15 cellular contexts compared by ENCODE assay signal in the genomic region with DNA sequence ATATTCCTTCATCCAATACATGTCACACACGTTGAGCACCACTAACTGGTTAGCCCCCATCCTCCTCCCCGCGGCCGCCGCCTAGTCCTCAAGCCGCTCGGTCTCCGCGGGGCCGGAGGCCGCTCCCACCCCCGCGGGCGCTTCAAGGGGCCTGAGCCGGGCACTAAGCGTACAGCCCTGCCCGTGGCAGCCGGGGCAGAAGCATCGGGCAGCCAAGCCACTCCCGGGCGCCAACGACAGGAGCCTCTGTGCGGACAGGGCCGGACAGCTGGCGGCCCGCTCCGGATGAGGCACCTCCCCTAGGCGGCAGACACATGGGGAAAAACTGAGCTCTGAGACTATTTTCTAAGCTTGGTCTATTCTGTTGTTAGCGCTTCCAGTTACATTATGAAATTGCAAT. TPM values are rescaled to one million over a fixed set of nuclear protein-coding genes. Genes with fewer than 3 reads are reported as not detected.
DNase-seq lines count a peak whose midpoint lies in the region; ATAC-seq and TF ChIP-seq lines count a peak whose summit lies in the region.
"Had no signal": no experiment of that assay in that cellular context is flagged by ENCODE, and none has a peak within 500 bp of the region (broad histone marks: within the 10 kb centered on the region; RNA-seq: fewer than 3 reads in every experiment).

No MANE protein-coding gene starts in this region.

- peaks cover 4% of the 10 kb centered on the region; the same call in 1 of the 2 replicates for H3K9me3 ChIP-seq in AG04450 (ENCODE audit: control insufficient read depth, insufficient read depth, low read length)
- H3K9me3 ChIP-seq in mesenchymal stem cell (ENCODE audit: control insufficient read depth, low read length): peaks cover 3% of the 10 kb centered on the region
- H3K9me3 ChIP-seq: esophagus squamous epithelium had no signal

- no peak overlapping the region for H2BK120ac ChIP-seq in mesenchymal stem cell (ENCODE audit: low read depth, low read length)

- H3K27me3 Mint-ChIP-seq in activated CD4-positive, alpha-beta memory T cell treated with anti-CD3 and anti-CD28 coated beads, Interleukin-2, amount 10 ng/mL, durations not matched to agents 7 days and 5 days: peaks cover 34% of the 10 kb centered on the region

- peaks cover 25% of the 10 kb centered on the region for H3K4me1 Mint-ChIP-seq in activated CD4-positive, alpha-beta memory T cell treated with anti-CD3 and anti-CD28 coated beads, Interleukin-2, amount 10 ng/mL, durations not matched to agents 7 days and 5 days

- CTCF ChIA-PET in AG04450 (lab: Charles Lee): interaction anchor here (1.6 kb wide), 1 partner anchor 15 kb away, joined by 5 read pairs; no protein-coding TSS in a partner anchor
- CTCF ChIA-PET in activated CD4-positive, alpha-beta memory T cell treated with anti-CD3 and anti-CD28 coated beads, Interleukin-2, amount 10 ng/mL, durations not matched to agents 7 days and 5 days (lab: Charles Lee): interaction anchor here (0.7 to 1.2 kb wide), 2 partner anchors 85 to 1007 kb away, joined by 3 read pairs; no protein-coding TSS in a partner anchor

- DNase-seq in AG04450 (ENCODE audit: low read depth, low spot score) (no peak), NCI-H2227 (lab: John Stamatoyannopoulos, UW; ENCODE audit: unreplicated experiment) (peak; percentile 83), epithelial cell of proximal tubule (ENCODE audit: low read depth) (no peak), mesenchymal stem cell (no peak), NCI-H69 (lab: John Stamatoyannopoulos, UW) (no peak), NCI-H526 treated with DMSO at 0.1 percent for 48 hours (lab: John Stamatoyannopoulos, UW) (no peak)
- DNase-seq in activated CD4-positive, alpha-beta memory T cell treated with anti-CD3 and anti-CD28 coated beads, Interleukin-2, amount 10 ng/mL, durations not matched to agents 7 days and 5 days: no peak
- DNase-seq: activated CD8-positive, alpha-beta memory T cell treated with anti-CD3 and anti-CD28 coated beads, Interleukin-2, amount 10 ng/mL, durations not matched to agents 7 days and 5 days; activated naive CD4-positive, alpha-beta T cell treated with anti-CD3 and anti-CD28 coated beads, Interleukin-2, amount 50 U/mL, for 16 hours; esophagus squamous epithelium; mesendoderm; NCI-H2029 had no signal

- no peak for ATAC-seq in GM18873 (IDR thresholded peaks at IDR 0.05; ENCODE audit: low FRiP score, unreplicated experiment)
- ATAC-seq: activated CD8-positive, alpha-beta memory T cell treated with anti-CD3 and anti-CD28 coated beads, Interleukin-2, amount 10 ng/mL, durations not matched to agents 7 days and 5 days had no signal

- H3K4me3 ChIP-seq in AG04450 (ENCODE audit: low read depth, low read length): peak overlapping the region; percentile 36; the same call in 1 of the 2 replicates
- H3K4me3 ChIP-seq in epithelial cell of proximal tubule (ENCODE audit: low read depth, low read length): peak overlapping the region; percentile 12
- H3K4me3 ChIP-seq in mesenchymal stem cell (ENCODE audit: insufficient read depth in 1 of 2, low read depth in 1 of 2, low read length in 2 of 2): peak overlapping the region; percentile 28 to 63

- peak overlapping the region; percentile 4 for H3K4me2 ChIP-seq in mesenchymal stem cell (ENCODE audit: low read length, poor library complexity, severe bottlenecking)

- H3K79me1 ChIP-seq in mesenchymal stem cell (replicated peaks; ENCODE audit: low read length, poor library complexity, severe bottlenecking): peaks cover 9% of the 10 kb centered on the region

- peak overlapping the region; percentile 69 for H2AFZ ChIP-seq in mesenchymal stem cell (ENCODE audit: low read depth, low read length)

- H2BK12ac ChIP-seq in mesenchymal stem cell (ENCODE audit: low read length in 2 of 2): no peak overlapping the region

- POLR2A ChIA-PET in AG04450 (lab: Yijun Ruan, JAX): interaction anchor here (0.9 kb wide), 1 partner anchor 15 kb away, joined by 10 read pairs; no protein-coding TSS in a partner anchor
- POLR2A ChIA-PET in activated CD4-positive, alpha-beta memory T cell treated with anti-CD3 and anti-CD28 coated beads, Interleukin-2, amount 10 ng/mL, durations not matched to agents 7 days and 5 days (lab: Charles Lee): no interaction called here

- peaks cover 9% of the 10 kb centered on the region for H3K4me1 ChIP-seq in mesenchymal stem cell (ENCODE audit: control insufficient read depth, insufficient read depth, low read depth, low read length)

- H3K36me3 Mint-ChIP-seq in activated CD4-positive, alpha-beta memory T cell treated with anti-CD3 and anti-CD28 coated beads, Interleukin-2, amount 10 ng/mL, durations not matched to agents 7 days and 5 days (ENCODE audit: low read depth): peaks cover 22% of the 10 kb centered on the region

- peaks cover 12% of the 10 kb centered on the region for H3K27me3 ChIP-seq in AG04450 (ENCODE audit: control insufficient read depth, insufficient read depth, low read length)
- H3K27me3 ChIP-seq in mesenchymal stem cell (ENCODE audit: control insufficient read depth in 1 of 2, insufficient read depth in 1 of 2, low read length in 2 of 2): peaks cover 0 to 7% of the 10 kb centered on the region in 2 experiments

- H2AK5ac ChIP-seq in mesenchymal stem cell (ENCODE audit: low read length, severe bottlenecking): no peak overlapping the region

- no peak overlapping the region for H3K14ac ChIP-seq in mesenchymal stem cell (ENCODE audit: low read length in 2 of 2)

- H3K9me3 Mint-ChIP-seq in activated CD4-positive, alpha-beta memory T cell treated with anti-CD3 and anti-CD28 coated beads, Interleukin-2, amount 10 ng/mL, durations not matched to agents 7 days and 5 days: peaks cover 19% of the 10 kb centered on the region

- H3K27ac ChIP-seq in AG04450 (ENCODE audit: low read depth, low read length) (no peak overlapping the region), mesenchymal stem cell (ENCODE audit: low read length, poor library complexity, severe bottlenecking) (no peak overlapping the region)
- H3K27ac ChIP-seq: esophagus squamous epithelium, neutrophil had no signal

- no peak overlapping the region for H3K23ac ChIP-seq in mesenchymal stem cell (ENCODE audit: low read length in 2 of 2)

- H3K18ac ChIP-seq in mesenchymal stem cell (ENCODE audit: low read depth in 1 of 2, low read length in 2 of 2): no peak overlapping the region

- H3K9ac ChIP-seq in mesenchymal stem cell (ENCODE audit: low read length): peak overlapping the region; percentile 62

- TF ChIP-seq CTCF in AG04450 (IDR thresholded peaks at IDR 0.05; ENCODE audit: low read depth, low read length) (no peak), epithelial cell of proximal tubule (conservative IDR thresholded peaks at IDR 0.05; ENCODE audit: low read depth, low read length) (no peak)

- no peak overlapping the region for H3K27ac Mint-ChIP-seq in activated CD4-positive, alpha-beta memory T cell treated with anti-CD3 and anti-CD28 coated beads, Interleukin-2, amount 10 ng/mL, durations not matched to agents 7 days and 5 days
- H3K27ac Mint-ChIP-seq: activated CD8-positive, alpha-beta memory T cell treated with anti-CD3 and anti-CD28 coated beads, Interleukin-2, amount 10 ng/mL, durations not matched to agents 7 days and 5 days had no signal

- no peaks in the 10 kb centered on the region for H3K36me3 ChIP-seq in mesenchymal stem cell (ENCODE audit: control insufficient read depth in 1 of 2, insufficient read depth in 2 of 2, low read depth in 1 of 2, low read length in 2 of 2)
- H3K36me3 ChIP-seq: esophagus squamous epithelium, neutrophil had no signal

- 63% methylated on average over 28 of the region's 29 CpGs for WGBS in mesenchymal stem cell

- H3K4me3 Mint-ChIP-seq in activated CD4-positive, alpha-beta memory T cell treated with anti-CD3 and anti-CD28 coated beads, Interleukin-2, amount 10 ng/mL, durations not matched to agents 7 days and 5 days: no peak overlapping the region
- H3K4me3 Mint-ChIP-seq: activated CD8-positive, alpha-beta memory T cell treated with anti-CD3 and anti-CD28 coated beads, Interleukin-2, amount 10 ng/mL, durations not matched to agents 7 days and 5 days; central memory CD8-positive, alpha-beta T cell had no signal

- H3K4ac ChIP-seq in mesenchymal stem cell (ENCODE audit: low read depth in 1 of 2, low read length in 2 of 2): no peak overlapping the region

- H2BK15ac ChIP-seq in mesenchymal stem cell (ENCODE audit: low read depth, poor library complexity, severe bottlenecking): no peak overlapping the region

- H4K8ac ChIP-seq in mesenchymal stem cell (ENCODE audit: low read length): peak overlapping the region; percentile 27

- H4K91ac ChIP-seq in mesenchymal stem cell (ENCODE audit: low read length): no peak overlapping the region

- H2BK5ac ChIP-seq in mesenchymal stem cell (ENCODE audit: low read depth, low read length, poor library complexity, severe bottlenecking): no peak overlapping the region

RNA-seq across cellular contexts. Expression of gene ZNF543, which starts 2.8 kb away (rescaled TPM):
- 2.6 and 2.7 TPM in 2 replicates for polyA plus RNA-seq in AG04450 (2011; rRNA removed)
- polyA minus RNA-seq in AG04450 (2011; rRNA and poly(A)+ RNA removed): 8.4 and 8.5 TPM in 2 replicates
- 4.2 and 5.7 TPM in 2 replicates for total RNA-seq in epithelial cell of proximal tubule
- polyA plus RNA-seq in mesenchymal stem cell (2013, experiment 1 of 2): 1.9 TPM
- 2.2 TPM for polyA plus RNA-seq in mesenchymal stem cell (2013, experiment 2 of 2)
- 1 to 10 TPM; 7.7 to 8.2 TPM for total RNA-seq in activated CD4-positive, alpha-beta memory T cell treated with anti-CD3 and anti-CD28 coated beads, Interleukin-2, amount 10 ng/mL, durations not matched to agents 7 days and 5 days

RNA-seq across cellular contexts. Expression of gene ZNF304, which starts 33.6 kb away (rescaled TPM):
- 7.1 and 7.8 TPM in 2 replicates for polyA plus RNA-seq in AG04450 (2011; rRNA removed)
- 12.7 and 16.1 TPM in 2 replicates for polyA minus RNA-seq in AG04450 (2011; rRNA and poly(A)+ RNA removed)
- 2.7 and 5.8 TPM in 2 replicates for total RNA-seq in epithelial cell of proximal tubule
- 3.3 TPM for polyA plus RNA-seq in mesenchymal stem cell (2013, experiment 1 of 2)
- polyA plus RNA-seq in mesenchymal stem cell (2013, experiment 2 of 2): 3.3 TPM
- total RNA-seq in activated CD4-positive, alpha-beta memory T cell treated with anti-CD3 and anti-CD28 coated beads, Interleukin-2, amount 10 ng/mL, durations not matched to agents 7 days and 5 days: 1 to 10 TPM; 7.9 to 9.1 TPM

RNA-seq across cellular contexts. Expression of gene ZNF460, which starts 37.2 kb away (rescaled TPM):
- polyA plus RNA-seq in AG04450 (2011; rRNA removed): 11.2 and 13.0 TPM in 2 replicates
- 193 and 196 TPM in 2 replicates for polyA minus RNA-seq in AG04450 (2011; rRNA and poly(A)+ RNA removed)
- total RNA-seq in epithelial cell of proximal tubule: 17.0 and 30.3 TPM in 2 replicates
- 2.1 TPM for polyA plus RNA-seq in mesenchymal stem cell (2013, experiment 1 of 2)
- polyA plus RNA-seq in mesenchymal stem cell (2013, experiment 2 of 2): 1.8 TPM
- total RNA-seq in activated CD4-positive, alpha-beta memory T cell treated with anti-CD3 and anti-CD28 coated beads, Interleukin-2, amount 10 ng/mL, durations not matched to agents 7 days and 5 days: 10 to 100 TPM; 40.0 to 42.0 TPM

RNA-seq across cellular contexts. Expression of gene TRAPPC2B, which starts 45.8 kb away (rescaled TPM):
- 16.5 and 19.6 TPM in 2 replicates for polyA plus RNA-seq in AG04450 (2011; rRNA removed)
- 8.3 and 10.5 TPM in 2 replicates for polyA minus RNA-seq in AG04450 (2011; rRNA and poly(A)+ RNA removed)
- total RNA-seq in epithelial cell of proximal tubule: 14.8 and 36.2 TPM in 2 replicates
- polyA plus RNA-seq in mesenchymal stem cell (2013, experiment 1 of 2): 23.5 TPM
- polyA plus RNA-seq in mesenchymal stem cell (2013, experiment 2 of 2): 22.8 TPM
- 10 to 100 TPM; 10.5 to 10.9 TPM for total RNA-seq in activated CD4-positive, alpha-beta memory T cell treated with anti-CD3 and anti-CD28 coated beads, Interleukin-2, amount 10 ng/mL, durations not matched to agents 7 days and 5 days

RNA-seq across cellular contexts. Expression of gene ZNF547, which starts 45.8 kb away (rescaled TPM):
- polyA plus RNA-seq in AG04450 (2011; rRNA removed): 3.3 and 3.7 TPM in 2 replicates
- 5.6 and 12.2 TPM in 2 replicates for polyA minus RNA-seq in AG04450 (2011; rRNA and poly(A)+ RNA removed)
- total RNA-seq in epithelial cell of proximal tubule: 1.3 and 3.4 TPM in 2 replicates
- polyA plus RNA-seq in mesenchymal stem cell (2013, experiment 1 of 2): 1.2 TPM
- 1.0 TPM for polyA plus RNA-seq in mesenchymal stem cell (2013, experiment 2 of 2)
- total RNA-seq in activated CD4-positive, alpha-beta memory T cell treated with anti-CD3 and anti-CD28 coated beads, Interleukin-2, amount 10 ng/mL, durations not matched to agents 7 days and 5 days: 1 to 10 TPM; 3.8 to 4.8 TPM
